19 cellular contexts compared by ENCODE assay signal in the genomic region with DNA sequence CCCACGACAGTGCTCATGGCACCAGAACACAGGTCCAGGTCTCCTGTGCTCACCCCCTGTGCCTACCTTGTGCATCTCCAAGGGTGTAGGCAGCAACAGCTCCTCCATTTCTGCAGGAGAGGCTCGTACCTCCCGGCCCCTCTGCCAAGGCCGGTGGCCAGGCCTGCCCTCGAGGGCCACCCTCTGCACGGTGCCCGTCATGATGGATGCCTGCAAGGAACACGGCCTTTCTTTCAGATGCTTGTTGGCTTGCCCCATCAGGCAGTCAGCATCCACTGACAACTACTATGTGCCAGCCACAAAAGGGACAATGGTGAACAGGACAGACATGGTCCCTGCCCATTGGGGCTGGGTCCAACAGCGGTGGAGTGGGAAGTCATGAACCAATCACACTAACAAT. TPM values are rescaled to one million over a fixed set of nuclear protein-coding genes. Genes with fewer than 3 reads are reported as not detected.
DNase-seq lines count a peak whose midpoint lies in the region; ATAC-seq and TF ChIP-seq lines count a peak whose summit lies in the region.
"Had no signal": no experiment of that assay in that cellular context is flagged by ENCODE, and none has a peak within 500 bp of the region (broad histone marks: within the 10 kb centered on the region; RNA-seq: fewer than 3 reads in every experiment).

No MANE protein-coding gene starts in this region.

- peak overlapping the region; percentile 50 for H3K9ac ChIP-seq in neuronal stem cell (ENCODE audit: low read depth, low read length, poor library complexity)
- H3K9ac ChIP-seq: GM23248 had no signal

- peak overlapping the region; percentile 44 for H2BK5ac ChIP-seq in neuronal stem cell (ENCODE audit: low read length)

- H3K9me3 Mint-ChIP-seq in natural killer cell treated with Interleukin-12 subunit alpha and Interleukin-12 subunit beta and Interleukin-15 and Interleukin-18, amount 100 ng/mL, for 72 hours: no peaks in the 10 kb centered on the region
- no peaks in the 10 kb centered on the region for H3K9me3 Mint-ChIP-seq in natural killer cell

- no peak overlapping the region for H2AFZ ChIP-seq in neuronal stem cell (ENCODE audit: low read length)
- H2AFZ ChIP-seq: GM23248 had no signal

- H2BK15ac ChIP-seq in neuronal stem cell (ENCODE audit: low read length): no peak overlapping the region

- no peak overlapping the region for H3K27ac ChIP-seq in neuronal stem cell (replicated peaks; ENCODE audit: low read length)
- H3K27ac ChIP-seq: 22Rv1, GM23248 had no signal

- H3K4me1 ChIP-seq in neuronal stem cell (ENCODE audit: control insufficient read depth in 2 of 2, insufficient read depth in 1 of 2, low read depth in 1 of 2, low read length in 2 of 2): peaks cover 0 to 3% of the 10 kb centered on the region in 2 donors

- H4K8ac ChIP-seq in neuronal stem cell (ENCODE audit: low read depth, low read length): no peak overlapping the region

- no peak overlapping the region for H2BK12ac ChIP-seq in neuronal stem cell (ENCODE audit: low read length)

- ATAC-seq in natural killer cell treated with Interleukin-12 subunit alpha and Interleukin-12 subunit beta and Interleukin-15 and Interleukin-18, amount 100 ng/mL, for 72 hours: no peak
- no peak for ATAC-seq in natural killer cell
- no peak for ATAC-seq in sciatic nerve
- ATAC-seq in GM19328 (IDR thresholded peaks at IDR 0.05; ENCODE audit: unreplicated experiment): no peak
- no peak for ATAC-seq in HG03095 (IDR thresholded peaks at IDR 0.05; ENCODE audit: unreplicated experiment)
- ATAC-seq in GM19324 (IDR thresholded peaks at IDR 0.05; ENCODE audit: low FRiP score, unreplicated experiment): no peak
- ATAC-seq: CD8-positive, alpha-beta T cell had no signal

- H3K4me1 Mint-ChIP-seq in natural killer cell treated with Interleukin-12 subunit alpha and Interleukin-12 subunit beta and Interleukin-15 and Interleukin-18, amount 100 ng/mL, for 72 hours (ENCODE audit: low read depth in 2 of 2): no peaks in the 10 kb centered on the region
- no peaks in the 10 kb centered on the region for H3K4me1 Mint-ChIP-seq in natural killer cell
- H3K4me1 Mint-ChIP-seq: CD14-positive monocyte had no signal

- H3K18ac ChIP-seq in neuronal stem cell (ENCODE audit: low read length): peak overlapping the region; percentile 56

- no peak for TF ChIP-seq CTCF in natural killer cell (IDR thresholded peaks at IDR 0.05)

- H3K36me3 ChIP-seq in neuronal stem cell (replicated peaks in 1 of 2; ENCODE audit: control insufficient read depth in 2 of 2, insufficient read depth in 2 of 2, low read length in 2 of 2): peaks cover 0 to 3% of the 10 kb centered on the region in 2 donors

- H3K4me3 ChIP-seq in neuronal stem cell (ENCODE audit: low read length in 2 of 2): no peak overlapping the region
- H3K4me3 ChIP-seq: GM23248 had no signal

- H3K14ac ChIP-seq in neuronal stem cell (ENCODE audit: low read length): peak overlapping the region; percentile 90

- H3K27me3 Mint-ChIP-seq in natural killer cell treated with Interleukin-12 subunit alpha and Interleukin-12 subunit beta and Interleukin-15 and Interleukin-18, amount 100 ng/mL, for 72 hours: peaks cover 5 to 24% of the 10 kb centered on the region in 2 donors
- peaks cover 6 to 7% of the 10 kb centered on the region in 2 donors for H3K27me3 Mint-ChIP-seq in natural killer cell (ENCODE audit: low read depth in 2 of 2)

- H3K9me3 ChIP-seq in neuronal stem cell (replicated peaks in 1 of 2; ENCODE audit: control insufficient read depth in 2 of 2, insufficient read depth in 1 of 2, low read depth in 1 of 2, low read length in 2 of 2): peaks cover 0 to 2% of the 10 kb centered on the region in 2 donors

- H3K4ac ChIP-seq in neuronal stem cell (ENCODE audit: low read length): no peak overlapping the region

- H3K4me2 ChIP-seq in neuronal stem cell (ENCODE audit: insufficient read depth, low read length, poor library complexity, severe bottlenecking): no peak overlapping the region

- no peaks in the 10 kb centered on the region for H3K79me1 ChIP-seq in neuronal stem cell (ENCODE audit: low read depth, low read length)

- intact Hi-C loops in natural killer cell (cut with micrococcal nuclease) (no loop called here), sciatic nerve (cut with DNase I) (no loop called here)

- peak; percentile 53 for DNase-seq in natural killer cell treated with Interleukin-12 subunit alpha and Interleukin-12 subunit beta and Interleukin-15 and Interleukin-18, amount 100 ng/mL, for 72 hours (ENCODE audit: low spot score)
- no peak for DNase-seq in natural killer cell
- no peak for DNase-seq in neuronal stem cell (ENCODE audit: low spot score)
- DNase-seq in sciatic nerve (ENCODE audit: low spot score): peak; percentile 39
- DNase-seq in DMS53 (lab: John Stamatoyannopoulos, UW): no peak
- DNase-seq: CD8-positive, alpha-beta T cell; COR-L47; DMS153; DND-41; GDM1; GM23248; H7 had no signal

- no peak overlapping the region for H2BK120ac ChIP-seq in neuronal stem cell (ENCODE audit: low read depth, low read length)

- no peak overlapping the region for H3K4me3 Mint-ChIP-seq in natural killer cell treated with Interleukin-12 subunit alpha and Interleukin-12 subunit beta and Interleukin-15 and Interleukin-18, amount 100 ng/mL, for 72 hours
- H3K4me3 Mint-ChIP-seq in natural killer cell: no peak overlapping the region
- H3K4me3 Mint-ChIP-seq: CD14-positive monocyte; CD8-positive, alpha-beta T cell; IgD-negative memory B cell had no signal

- no peak overlapping the region for H3K23ac ChIP-seq in neuronal stem cell (ENCODE audit: low read depth, low read length, poor library complexity)

- H3K36me3 Mint-ChIP-seq in natural killer cell treated with Interleukin-12 subunit alpha and Interleukin-12 subunit beta and Interleukin-15 and Interleukin-18, amount 100 ng/mL, for 72 hours: peaks cover 5% of the 10 kb centered on the region
- H3K36me3 Mint-ChIP-seq in natural killer cell: peaks cover 3% of the 10 kb centered on the region
- H3K36me3 Mint-ChIP-seq: CD8-positive, alpha-beta T cell had no signal

- no peak overlapping the region for H4K91ac ChIP-seq in neuronal stem cell (ENCODE audit: low read depth, low read length, poor library complexity)

- H3K27me3 ChIP-seq in neuronal stem cell (ENCODE audit: control insufficient read depth in 3 of 3, insufficient read depth in 3 of 3, low read depth in 1 of 3, low read length in 3 of 3): peaks cover 0 to 2% (median 0%) of the 10 kb centered on the region in 3 experiments

- no peak overlapping the region for H3K27ac Mint-ChIP-seq in natural killer cell treated with Interleukin-12 subunit alpha and Interleukin-12 subunit beta and Interleukin-15 and Interleukin-18, amount 100 ng/mL, for 72 hours
- no peak overlapping the region for H3K27ac Mint-ChIP-seq in natural killer cell
- H3K27ac Mint-ChIP-seq: CD8-positive, alpha-beta T cell had no signal

- H2AK5ac ChIP-seq in neuronal stem cell (ENCODE audit: low read depth, low read length): peak overlapping the region; percentile 56

- no CpG with 5 or more reads among the region's 9 CpGs for WGBS in neuronal stem cell (ENCODE audit: extremely low coverage in 2 of 2, insufficient read length in 2 of 2, insufficient replicate concordance in 1 of 2), 2 donors

RNA-seq across cellular contexts. Expression of a gene that starts 43.8 kb away (rescaled TPM):
- not detected for total RNA-seq in natural killer cell treated with Interleukin-12 subunit alpha and Interleukin-12 subunit beta and Interleukin-15 and Interleukin-18, amount 100 ng/mL, for 72 hours
- total RNA-seq in natural killer cell (not detected), sciatic nerve (2.3 TPM)
- 0.77 TPM for polyA plus RNA-seq in neuronal stem cell (2013, experiment 1 of 2)
- polyA plus RNA-seq in neuronal stem cell (2013, experiment 2 of 2): 0.62 TPM
- total RNA-seq: CD8-positive, alpha-beta T cell; HT-29 had no signal
- polyA plus RNA-seq: CD14-positive monocyte, IgD-negative memory B cell had no signal

Comparison
In these comparisons a context has a peak if more than half of its experiments do, and no peak if none do; other contexts are left out.
1. DNase-seq: peak in natural killer cell treated with Interleukin-12 subunit alpha and Interleukin-12 subunit beta and Interleukin-15 and Interleukin-18, amount 100 ng/mL, for 72 hours (single experiment) and sciatic nerve (single experiment); none in natural killer cell (single experiment), neuronal stem cell (single experiment) and DMS53 (single experiment).